1 cellular context compared by ENCODE assay signal in genomic region chr1:232845521-232845920, GRCh38.
TF ChIP-seq lines count a peak whose summit lies in the region.

No MANE protein-coding gene starts in this region.

TF ChIP-seq in WTC11, 78 proteins besides CTCF, POLR2A, EP300 and RAD21 (continued from another document):
- no peak for TF ChIP-seq JUN (CRISPR knock-in tag; IDR thresholded peaks at IDR 0.05)
